In the genomic region with DNA sequence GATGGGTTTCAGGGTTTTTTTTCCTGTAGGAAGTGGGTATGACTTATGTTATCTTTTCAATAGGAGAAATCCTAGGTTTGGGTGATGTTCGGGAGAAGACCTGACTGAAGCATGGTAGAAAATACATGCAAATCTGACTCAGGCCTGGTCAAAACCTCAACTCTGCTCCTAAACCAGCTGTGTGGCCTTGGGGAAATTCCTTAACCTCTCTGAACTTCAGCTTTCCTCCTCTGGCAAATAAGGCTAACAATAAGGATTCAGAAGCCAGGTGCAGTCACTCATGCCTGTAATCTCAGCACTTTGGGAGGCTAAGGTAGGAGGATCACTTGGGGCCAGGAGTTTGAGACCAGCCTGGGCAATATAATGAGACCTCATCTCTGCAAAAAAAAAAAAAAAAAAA, we compare ENCODE assay signal across 33 cellular contexts.
"Had no signal": no experiment of that assay in that cellular context is flagged by ENCODE, and none has a peak within 500 bp of the region (broad histone marks: within the 10 kb centered on the region; RNA-seq: fewer than 3 reads in every experiment).

No MANE protein-coding gene starts in this region.

- H3K9me3 ChIP-seq: adrenal gland, ascending aorta, breast epithelium had no signal

- H3K36me3 ChIP-seq: adrenal gland, ascending aorta, brain microvascular endothelial cell, breast epithelium, cardiac muscle cell had no signal

- FAIRE-seq: astrocyte, bronchial epithelial cell had no signal

- DNase-seq: activated effector memory CD4-positive, alpha-beta T cell treated with anti-CD3 and anti-CD28 coated beads, Interleukin-2, amount 50 U/mL, for 16 hours; activated effector memory CD4-positive, alpha-beta T cell treated with Interleukin-2 at 50 U/mL for 16 hours; activated gamma-delta T cell; activated gamma-delta T cell treated with Interleukin-2 at 50 U/mL for 16 hours; activated naive CD4-positive, alpha-beta T cell; activated naive CD4-positive, alpha-beta T cell treated with anti-CD3 and anti-CD28 coated beads for 36 hours; activated naive CD4-positive, alpha-beta T cell treated with anti-CD3 and anti-CD28 coated beads, Interleukin-2, amount 10 ng/mL, durations not matched to agents 7 days and 5 days; activated naive CD4-positive, alpha-beta T cell treated with anti-CD3 and anti-CD28 coated beads, Interleukin-2, amount 50 U/mL, for 16 hours; activated naive CD4-positive, alpha-beta T cell treated with Interleukin-2 at 50 U/mL for 16 hours; activated naive CD8-positive, alpha-beta T cell treated with anti-CD3 and anti-CD28 coated beads for 36 hours; activated naive CD8-positive, alpha-beta T cell treated with anti-CD3 and anti-CD28 coated beads, Interleukin-2, amount 10 ng/mL, durations not matched to agents 7 days and 5 days; activated naive CD8-positive, alpha-beta T cell treated with anti-CD3 and anti-CD28 coated beads, Interleukin-2, amount 50 U/mL, for 24 hours; activated T-cell treated with anti-CD3 and anti-CD28 coated beads, Interleukin-2, amount 50 U/mL, for 1 hour; activated T-cell treated with anti-CD3 and anti-CD28 coated beads, Interleukin-2, amount 50 U/mL, for 24 hours; activated T-cell treated with anti-CD3 and anti-CD28 coated beads, Interleukin-2, amount 50 U/mL, for 4 hours; activated T-cell treated with anti-CD3 and anti-CD28 coated beads, Interleukin-2, amount 50 U/mL, for 48 hours; activated T-cell treated with anti-CD3 and anti-CD28 coated beads, Interleukin-2, amount 50 U/mL, for 72 hours; adrenal gland; amniotic stem cell; amygdala; anterior cingulate cortex; aorta; brain microvascular endothelial cell; caudate nucleus; central memory CD4-positive, alpha-beta T cell; cerebellar nuclear complex had no signal

- H3K27ac ChIP-seq: adrenal gland, ascending aorta, brain microvascular endothelial cell, breast epithelium, cardiac muscle cell had no signal

- ATAC-seq: activated naive CD4-positive, alpha-beta T cell treated with anti-CD3 and anti-CD28 coated beads, Interleukin-2, amount 50 U/mL, for 72 hours; activated naive CD8-positive, alpha-beta T cell treated with anti-CD3 and anti-CD28 coated beads, Interleukin-2, amount 50 U/mL, for 24 hours; activated T-cell treated with anti-CD3 and anti-CD28 coated beads, Interleukin-2, amount 50 U/mL, for 4 hours; activated T-cell treated with anti-CD3 and anti-CD28 coated beads, Interleukin-2, amount 50 U/mL, for 72 hours; activated T-helper 17 cell treated with anti-CD3 and anti-CD28 coated beads, Interleukin-2, amount 50 U/mL, for 72 hours had no signal

- H3K27me3 ChIP-seq: adrenal gland, ascending aorta, brain microvascular endothelial cell, cardiac muscle cell had no signal

- H3K4me3 ChIP-seq: adrenal gland, ascending aorta, breast epithelium, cardiac muscle cell had no signal

- H3K4me1 ChIP-seq: adrenal gland, ascending aorta, breast epithelium had no signal
